Comparison of ENCODE assay signal across 10 cellular contexts in the genomic region with DNA sequence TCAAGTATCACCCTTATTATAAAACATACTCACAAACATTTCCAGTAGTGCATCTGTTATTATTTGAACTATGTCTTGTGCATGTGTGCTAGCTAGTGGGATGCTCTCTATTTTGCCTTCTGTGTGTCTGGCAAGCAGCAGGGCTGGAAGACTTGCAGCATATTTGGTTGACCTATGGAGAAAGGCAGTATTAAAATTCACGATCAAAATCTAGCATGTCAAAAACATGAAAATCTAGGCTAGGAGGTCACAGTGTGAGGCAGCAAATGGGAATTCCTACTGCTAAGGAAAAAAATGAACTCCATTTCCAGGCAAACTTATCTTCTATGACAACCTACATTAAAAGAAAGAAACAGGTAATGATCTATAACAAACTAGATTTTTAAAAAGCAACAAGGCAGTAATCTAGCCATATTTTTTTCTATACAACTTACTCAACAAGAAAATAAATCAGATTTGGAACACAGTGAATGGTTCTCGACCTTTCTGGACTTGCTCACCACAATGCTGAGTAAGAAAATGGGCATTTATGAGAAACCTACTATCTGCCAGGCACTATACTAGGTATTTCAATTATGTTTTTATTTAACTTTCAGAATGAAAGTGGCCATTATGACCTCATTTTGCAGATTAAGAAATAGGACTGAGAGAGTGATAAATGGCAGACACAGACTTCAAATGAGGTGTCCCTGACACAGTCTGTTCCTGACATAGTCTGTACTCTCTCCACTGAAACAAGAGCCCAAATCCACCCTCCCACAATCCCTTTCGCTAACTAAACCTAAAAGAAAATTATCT.
A peak's percentile ranks its signal among the peaks of the same experiment; 100 is the strongest.
DNase-seq lines count a peak whose midpoint lies in the region; ATAC-seq and TF ChIP-seq lines count a peak whose summit lies in the region.
"Had no signal": no experiment of that assay in that cellular context is flagged by ENCODE, and none has a peak within 500 bp of the region (broad histone marks: within the 10 kb centered on the region; RNA-seq: fewer than 3 reads in every experiment).

No MANE protein-coding gene starts in this region.

- H3K4me3 ChIP-seq in RWPE2 (ENCODE audit: severe bottlenecking) (no peak overlapping the region), skeletal muscle satellite cell (ENCODE audit: low read length) (no peak overlapping the region)

- ATAC-seq in RWPE2 (ENCODE audit: low read depth): peak; percentile 28; the same call in 1 of the 3 replicates
- ATAC-seq: sciatic nerve had no signal

- peaks cover 3% of the 10 kb centered on the region for H3K9me3 Mint-ChIP-seq in activated CD4-positive, alpha-beta memory T cell treated with anti-CD3 and anti-CD28 coated beads, Interleukin-2, amount 10 ng/mL, durations not matched to agents 7 days and 5 days

- no peaks in the 10 kb centered on the region for H3K27me3 Mint-ChIP-seq in activated CD4-positive, alpha-beta memory T cell treated with anti-CD3 and anti-CD28 coated beads, Interleukin-2, amount 10 ng/mL, durations not matched to agents 7 days and 5 days

- peaks cover 45% of the 10 kb centered on the region for H3K36me3 Mint-ChIP-seq in activated CD4-positive, alpha-beta memory T cell treated with anti-CD3 and anti-CD28 coated beads, Interleukin-2, amount 10 ng/mL, durations not matched to agents 7 days and 5 days (ENCODE audit: low read depth)

- peak overlapping the region; percentile 51 for H3K4me2 ChIP-seq in skeletal muscle satellite cell (ENCODE audit: low read length)

- H3K4me3 Mint-ChIP-seq in activated CD4-positive, alpha-beta memory T cell treated with anti-CD3 and anti-CD28 coated beads, Interleukin-2, amount 10 ng/mL, durations not matched to agents 7 days and 5 days: no peak overlapping the region

- H3K4me1 ChIP-seq in RWPE2 (ENCODE audit: insufficient read depth, poor library complexity, severe bottlenecking): peaks cover 39% of the 10 kb centered on the region
- H3K4me1 ChIP-seq in skeletal muscle satellite cell (ENCODE audit: control insufficient read depth, insufficient read depth, low read length): peaks cover 46% of the 10 kb centered on the region

- H3K4me1 Mint-ChIP-seq in activated CD4-positive, alpha-beta memory T cell treated with anti-CD3 and anti-CD28 coated beads, Interleukin-2, amount 10 ng/mL, durations not matched to agents 7 days and 5 days: peaks cover 8% of the 10 kb centered on the region

- DNase-seq in GM04504 (ENCODE audit: low read depth) (peak; percentile 27), RWPE2 (ENCODE audit: low spot score) (no peak), fibroblast of peridontal ligament (ENCODE audit: extremely low read depth) (peak; percentile 59), NCI-H187 treated with DMSO at 0.1 percent for 48 hours (lab: John Stamatoyannopoulos, UW) (no peak), DMS79 (lab: John Stamatoyannopoulos, UW) (no peak)
- no peak for DNase-seq in activated CD4-positive, alpha-beta memory T cell treated with anti-CD3 and anti-CD28 coated beads, Interleukin-2, amount 10 ng/mL, durations not matched to agents 7 days and 5 days
- DNase-seq: activated CD4-positive, alpha-beta T cell treated with anti-CD3 and anti-CD28 coated beads for 1 hour; Calu3 had no signal

- peak overlapping the region; percentile 93 for H3K27ac ChIP-seq in RWPE2 (ENCODE audit: poor library complexity, severe bottlenecking)

- peak overlapping the region; percentile 61 for H3K9ac ChIP-seq in skeletal muscle satellite cell (ENCODE audit: low read depth, low read length)

- POLR2A ChIA-PET in activated CD4-positive, alpha-beta memory T cell treated with anti-CD3 and anti-CD28 coated beads, Interleukin-2, amount 10 ng/mL, durations not matched to agents 7 days and 5 days (lab: Charles Lee): no interaction called here

- H3K27ac Mint-ChIP-seq in activated CD4-positive, alpha-beta memory T cell treated with anti-CD3 and anti-CD28 coated beads, Interleukin-2, amount 10 ng/mL, durations not matched to agents 7 days and 5 days: no peak overlapping the region

- CTCF ChIA-PET in activated CD4-positive, alpha-beta memory T cell treated with anti-CD3 and anti-CD28 coated beads, Interleukin-2, amount 10 ng/mL, durations not matched to agents 7 days and 5 days (lab: Charles Lee): interaction anchor here (1.3 kb wide), 1 partner anchor 12 kb away, joined by 4 read pairs; no protein-coding TSS in a partner anchor

- H3K36me3 ChIP-seq in RWPE2 (ENCODE audit: low read depth): no peaks in the 10 kb centered on the region
- H3K36me3 ChIP-seq in skeletal muscle satellite cell (ENCODE audit: insufficient read depth, low read length): no peaks in the 10 kb centered on the region

- H3K9me3 ChIP-seq in RWPE2 (ENCODE audit: severe bottlenecking): no peaks in the 10 kb centered on the region
- H3K9me3 ChIP-seq in skeletal muscle satellite cell (replicated peaks; ENCODE audit: low read length): no peaks in the 10 kb centered on the region

- no peak for TF ChIP-seq CTCF in RWPE2 (IDR thresholded peaks at IDR 0.05; ENCODE audit: poor library complexity, severe bottlenecking)

- H3K27me3 ChIP-seq in RWPE2 (ENCODE audit: insufficient read depth, poor library complexity, severe bottlenecking): no peaks in the 10 kb centered on the region
- no peaks in the 10 kb centered on the region for H3K27me3 ChIP-seq in skeletal muscle satellite cell (ENCODE audit: control insufficient read depth, insufficient read depth, low read length)

Comparison
In these comparisons a context has a peak if more than half of its experiments do, and no peak if none do; other contexts are left out.
1. DNase-seq: peak in GM04504 (single experiment) and fibroblast of peridontal ligament (single experiment); none in RWPE2 (single experiment), NCI-H187 treated with DMSO at 0.1 percent for 48 hours (single experiment), activated CD4-positive, alpha-beta memory T cell treated with anti-CD3 and anti-CD28 coated beads, Interleukin-2, amount 10 ng/mL, durations not matched to agents 7 days and 5 days (single experiment) and DMS79 (single experiment).